In genomic region chr16:66896682-66897081, GRCh38 we compare ENCODE assay signal across 12 cellular contexts. TPM values are rescaled to one million over a fixed set of nuclear protein-coding genes. Genes with fewer than 3 reads are reported as not detected.
DNase-seq lines count a peak whose midpoint lies in the region; ATAC-seq, FAIRE-seq and TF ChIP-seq lines count a peak whose summit lies in the region.
"Not testable (repeated sequence)": the region's sequence is repeated elsewhere in the genome, so short reads cannot be mapped to it uniquely, and the experiment has no call there.
"Had no signal": no experiment of that assay in that cellular context is flagged by ENCODE, and none has a peak within 500 bp of the region (broad histone marks: within the 10 kb centered on the region; RNA-seq: fewer than 3 reads in every experiment).

No MANE protein-coding gene starts in this region.

- FAIRE-seq in bronchial epithelial cell (lab: Jason Lieb, UNC) = not testable (repeated sequence)

- H3K4me1 ChIP-seq in Caco-2 (peaks cover 51% of the 10 kb centered on the region), esophagus (ENCODE audit: control insufficient read depth in 2 of 2, insufficient read depth in 2 of 2, low read length in 1 of 2) (peaks cover 21 to 24% of the 10 kb centered on the region in 2 donors), hepatocyte (ENCODE audit: insufficient read depth) (peaks cover 26% of the 10 kb centered on the region), mucosa of descending colon (ENCODE audit: low read depth) (peaks cover 38% of the 10 kb centered on the region), gastrocnemius medialis (peaks cover 33 to 38% of the 10 kb centered on the region in 2 donors), tibial artery (peaks cover 20 to 67% (median 54%) of the 10 kb centered on the region in 4 donors)

- not testable (repeated sequence) for H3K9me2 ChIP-seq in hepatocyte (replicated peaks; ENCODE audit: insufficient read depth)

- H4K20me1 ChIP-seq in hepatocyte (ENCODE audit: insufficient read depth, poor library complexity, severe bottlenecking) = not testable (repeated sequence)

- not testable (repeated sequence) for DNase-seq in Caco-2; hepatocyte (ENCODE audit: low spot score); gastrocnemius medialis; tibial artery
- DNase-seq in bronchial epithelial cell (ENCODE audit: low read depth) (peak; percentile 37), mucosa of descending colon (peak in 2 of 3 donors; percentile 18 to 41)

- not testable (repeated sequence) for H2AFZ ChIP-seq in hepatocyte

- POLR2A ChIA-PET in Caco-2 (lab: Charles Lee) = not testable (repeated sequence)

- H3K4me2 ChIP-seq in hepatocyte = not testable (repeated sequence)

- H3K4me1 Mint-ChIP-seq in Caco-2 (ENCODE audit: low read depth, unreplicated experiment) = peaks cover 33% of the 10 kb centered on the region
- H3K4me1 Mint-ChIP-seq in activated T-helper 17 cell treated with anti-CD3 and anti-CD28 coated beads, Interleukin-2, amount 50 U/mL, for 72 hours = not testable (repeated sequence)

- H3K4me3 Mint-ChIP-seq in Caco-2 (ENCODE audit: unreplicated experiment); activated T-helper 17 cell treated with anti-CD3 and anti-CD28 coated beads, Interleukin-2, amount 50 U/mL, for 72 hours: not testable (repeated sequence)

- H3K79me2 ChIP-seq in hepatocyte = not testable (repeated sequence)

- WGBS in esophagus, 2 donors = 55 to 56% methylated on average over 5 of the region's 5 CpGs
- 73% methylated on average over 5 of the region's 5 CpGs for WGBS in hepatocyte (ENCODE audit: low lambda C conversion rate, missing lambda C conversion rate)

- peak overlapping the region; percentile 85 to 93 for H3K27ac ChIP-seq in esophagus (ENCODE audit: low read depth in 2 of 2, low read length in 1 of 2)
- H3K27ac ChIP-seq in hepatocyte = peak overlapping the region; percentile 64
- peak overlapping the region; percentile 85 to 98 (median 96) for H3K27ac ChIP-seq in gastrocnemius medialis
- peak overlapping the region; percentile 86 to 91 for H3K27ac ChIP-seq in tibial artery

- not testable (repeated sequence) for H3K27me3 Mint-ChIP-seq in Caco-2 (ENCODE audit: insufficient read depth, unreplicated experiment); activated T-helper 17 cell treated with anti-CD3 and anti-CD28 coated beads, Interleukin-2, amount 50 U/mL, for 72 hours

- in situ Hi-C loops in gastrocnemius medialis (cut with MboI; ENCODE audit: low sequenced_read_pairs in 4 of 4) = not testable (repeated sequence)

- CTCF ChIA-PET in Caco-2 (lab: Charles Lee) = interaction anchor here (0.6 to 3.0 kb wide), 6 partner anchors 10 to 74 kb away, joined by 3 to 36 read pairs (median 7); no protein-coding TSS in a partner anchor

- H3K4me3 ChIP-seq in Caco-2 (ENCODE audit: low read depth, low read length); bronchial epithelial cell (ENCODE audit: low read depth, low read length); esophagus (ENCODE audit: low read depth in 1 of 2, low read length in 2 of 2); hepatocyte; mucosa of descending colon; gastrocnemius medialis; tibial artery: not testable (repeated sequence)

- H3K27ac Mint-ChIP-seq in Caco-2 (ENCODE audit: unreplicated experiment) = peak overlapping the region; percentile 64
- peak overlapping the region; percentile 51 for H3K27ac Mint-ChIP-seq in activated T-helper 17 cell treated with anti-CD3 and anti-CD28 coated beads, Interleukin-2, amount 50 U/mL, for 72 hours

- H3K36me3 ChIP-seq in Caco-2 (ENCODE audit: control insufficient read depth, insufficient read depth, low read length); bronchial epithelial cell (ENCODE audit: control insufficient read depth, insufficient read depth, low read length); esophagus (ENCODE audit: control insufficient read depth in 2 of 2, insufficient read depth in 2 of 2, low read length in 1 of 2); hepatocyte (replicated peaks; ENCODE audit: insufficient read depth, low read depth); mucosa of descending colon (ENCODE audit: low read depth); gastrocnemius medialis; tibial artery: not testable (repeated sequence)

- not testable (repeated sequence) for ATAC-seq in activated T-helper 17 cell treated with anti-CD3 and anti-CD28 coated beads, Interleukin-2, amount 50 U/mL, for 72 hours (replicated peaks); gastrocnemius medialis
- ATAC-seq in mucosa of descending colon = peak; percentile 15

- H3K27me3 ChIP-seq in Caco-2 (replicated peaks; ENCODE audit: control insufficient read depth, insufficient read depth, low read length); bronchial epithelial cell (ENCODE audit: control insufficient read depth, insufficient read depth, low read length); esophagus (ENCODE audit: control insufficient read depth in 1 of 2, insufficient read depth in 2 of 2, low read length in 2 of 2); hepatocyte; gastrocnemius medialis; tibial artery: not testable (repeated sequence)

- not testable (repeated sequence) for TF ChIP-seq CTCF in Caco-2 (IDR thresholded peaks at IDR 0.05; ENCODE audit: insufficient read depth in 1 of 2, low read depth in 1 of 2, low read length in 1 of 2, severe bottlenecking in 1 of 2, unreplicated experiment in 1 of 2); bronchial epithelial cell (IDR thresholded peaks at IDR 0.05; ENCODE audit: insufficient read depth, low read length, severe bottlenecking); hepatocyte (IDR thresholded peaks at IDR 0.05; ENCODE audit: poor library complexity); mucosa of descending colon (IDR thresholded peaks at IDR 0.05); gastrocnemius medialis (IDR thresholded peaks at IDR 0.05 in 4 of 5, conservative IDR thresholded peaks at IDR 0.05 in 1 of 5); tibial artery (IDR thresholded peaks at IDR 0.05)

- H3K9me3 ChIP-seq in Caco-2; esophagus (ENCODE audit: control insufficient read depth in 2 of 2, insufficient read depth in 1 of 2, low read depth in 1 of 2, low read length in 1 of 2); hepatocyte (ENCODE audit: low read depth); mucosa of descending colon; gastrocnemius medialis; tibial artery: not testable (repeated sequence)

- not testable (repeated sequence) for H3K36me3 Mint-ChIP-seq in Caco-2 (ENCODE audit: insufficient read depth, unreplicated experiment); activated T-helper 17 cell treated with anti-CD3 and anti-CD28 coated beads, Interleukin-2, amount 50 U/mL, for 72 hours (ENCODE audit: low read depth)

- not testable (repeated sequence) for BruUV-seq in Caco-2 (replicated peaks; lab: Mats Ljungman, UMichigan)

- not testable (repeated sequence) for H3K9me3 Mint-ChIP-seq in Caco-2 (ENCODE audit: unreplicated experiment); activated T-helper 17 cell treated with anti-CD3 and anti-CD28 coated beads, Interleukin-2, amount 50 U/mL, for 72 hours

- intact Hi-C loops in Caco-2 (cut with micrococcal nuclease; ENCODE audit: unreplicated experiment); mucosa of descending colon (cut with DNase I, micrococcal nuclease); gastrocnemius medialis (cut with DNase I; ENCODE audit: low total_unique reads); tibial artery (cut with DNase I; ENCODE audit: low total_unique reads): not testable (repeated sequence)

- TF ChIP-seq POLR2A in gastrocnemius medialis (IDR thresholded peaks at IDR 0.05) = not testable (repeated sequence)

RNA-seq across cellular contexts. Expression of gene PDP2, which starts 16.4 kb away (rescaled TPM):
- total RNA-seq in Caco-2 (2022) (37.7 and 44.4 TPM in 2 replicates), bronchial epithelial cell (6.3 and 9.0 TPM in 2 replicates), hepatocyte (9.7 and 17.7 TPM in 2 replicates), mucosa of descending colon (10 to 100 TPM; 15.5 to 23.5 (median 23.2) TPM), gastrocnemius medialis (1 to 10 TPM; 2.2 to 5.2 (median 4.1) TPM)
- total RNA-seq in activated T-helper 17 cell treated with anti-CD3 and anti-CD28 coated beads, Interleukin-2, amount 50 U/mL, for 72 hours = 10 to 100 TPM; 33.5 to 76.6 TPM
- polyA plus RNA-seq in esophagus (1 to 10 TPM; 2.3 to 2.5 TPM), hepatocyte (3.5 and 5.2 TPM in 2 replicates)

RNA-seq across cellular contexts. Expression of gene CDH16, which starts 22.0 kb away (rescaled TPM):
- total RNA-seq in Caco-2 (2022) (0.48 and 0.81 TPM in 2 replicates), bronchial epithelial cell (1.8 and 5.8 TPM in 2 replicates), hepatocyte (2.9 and 3.2 TPM in 2 replicates), mucosa of descending colon (under 1 TPM; 0.13 to 0.78 (median 0.72) TPM), gastrocnemius medialis (under 1 TPM in 3 of 4 donors, not detected in 1; 0.10 to 0.87 (median 0.16) TPM)
- not detected for total RNA-seq in activated T-helper 17 cell treated with anti-CD3 and anti-CD28 coated beads, Interleukin-2, amount 50 U/mL, for 72 hours
- polyA plus RNA-seq in esophagus (1 to 10 TPM; 6.1 to 6.5 TPM), hepatocyte (2.2 and 4.4 TPM in 2 replicates)
- total RNA-seq: Calu3, Daoy, H1, HT-29 had no signal
- polyA plus RNA-seq: H1 had no signal

RNA-seq across cellular contexts. Expression of gene RRAD, which starts 28.7 kb away (rescaled TPM):
- total RNA-seq in Caco-2 (2022) (0.53 and 1.1 TPM in 2 replicates), bronchial epithelial cell (75.0 and 130 TPM in 2 replicates), hepatocyte (8.2 and 8.8 TPM in 2 replicates), mucosa of descending colon (10 to 100 TPM in 1 of 3 donors, 1 to 10 TPM in 2; 1.3 to 11.6 (median 1.3) TPM), gastrocnemius medialis (1,000 to 10,000 TPM in 1 of 4 donors, 100 to 1,000 TPM in 3; 286 to 1,191 (median 655) TPM)
- total RNA-seq in activated T-helper 17 cell treated with anti-CD3 and anti-CD28 coated beads, Interleukin-2, amount 50 U/mL, for 72 hours = 1 to 10 TPM; 2.1 to 6.5 TPM
- polyA plus RNA-seq in esophagus (100 to 1,000 TPM in 1 of 2 donors, 10 to 100 TPM in 1; 93.6 to 125 TPM), hepatocyte (16.3 and 27.6 TPM in 2 replicates)
- total RNA-seq: H1 had no signal

RNA-seq across cellular contexts. Expression of gene CIAO2B, which starts 37.5 kb away (rescaled TPM):
- total RNA-seq in Caco-2 (2022) (117 and 119 TPM in 2 replicates), bronchial epithelial cell (227 and 333 TPM in 2 replicates), hepatocyte (106 and 131 TPM in 2 replicates), mucosa of descending colon (10 to 100 TPM; 72.5 to 78.1 (median 76.5) TPM), gastrocnemius medialis (100 to 1,000 TPM; 189 to 338 (median 264) TPM)
- total RNA-seq in activated T-helper 17 cell treated with anti-CD3 and anti-CD28 coated beads, Interleukin-2, amount 50 U/mL, for 72 hours = 100 to 1,000 TPM; 153 to 167 TPM
- polyA plus RNA-seq in esophagus (100 to 1,000 TPM; 139 to 266 TPM), hepatocyte (147 and 154 TPM in 2 replicates)

RNA-seq across cellular contexts. Expression of gene CES2, which starts 38.6 kb away (rescaled TPM):
- total RNA-seq in Caco-2 (2022) = 45.5 and 48.4 TPM in 2 replicates
- 10 to 100 TPM; 31.2 to 31.5 TPM for total RNA-seq in activated T-helper 17 cell treated with anti-CD3 and anti-CD28 coated beads, Interleukin-2, amount 50 U/mL, for 72 hours
- total RNA-seq in bronchial epithelial cell = 78.2 and 434 TPM in 2 replicates
- polyA plus RNA-seq in esophagus = 100 to 1,000 TPM; 120 to 128 TPM
- total RNA-seq in hepatocyte = 52.6 and 52.8 TPM in 2 replicates
- 67.7 and 72.8 TPM in 2 replicates for polyA plus RNA-seq in hepatocyte
- 100 to 1,000 TPM; 180 to 566 (median 456) TPM for total RNA-seq in mucosa of descending colon
- total RNA-seq in gastrocnemius medialis = 10 to 100 TPM; 25.6 to 48.2 (median 37.7) TPM
